In genomic region chrX:107676559-107677378, GRCh38 we compare ENCODE assay signal across 8 cellular contexts. TPM values are rescaled to one million over a fixed set of nuclear protein-coding genes. Genes with fewer than 3 reads are reported as not detected.
DNase-seq lines count a peak whose midpoint lies in the region; ATAC-seq and TF ChIP-seq lines count a peak whose summit lies in the region.

No MANE protein-coding gene starts in this region.

- H3K4me3 ChIP-seq in AG09309 (ENCODE audit: control insufficient read depth, low read depth, low read length) = peak overlapping the region; percentile 52
- peak overlapping the region; percentile 5 for H3K4me3 ChIP-seq in mesodermal cell (ENCODE audit: extremely low read depth, insufficient read depth, low read length, poor library complexity, severe bottlenecking)

- peak; percentile 58 for DNase-seq in AG09309 (ENCODE audit: low read depth)
- DNase-seq in NCI-H510A (lab: John Stamatoyannopoulos, UW) = peak; percentile 45
- peak; percentile 60 to 65 for DNase-seq in activated CD4-positive, alpha-beta T cell treated with anti-CD3 and anti-CD28 coated beads, Interleukin-2, amount 50 U/mL, for 48 hours
- peak; percentile 60 for DNase-seq in ecto neural progenitor cell (ENCODE audit: low spot score)
- peak; percentile 65 for DNase-seq in stimulated activated naive CD8-positive, alpha-beta T cell treated with anti-CD3 and anti-CD28 coated beads, Interleukin-15, Interleukin-2, amounts not matched to agents 100 U/mL and 50 U/mL, for 24 hours

- ATAC-seq in GM21447 (IDR thresholded peaks at IDR 0.05; ENCODE audit: unreplicated experiment) = peak; percentile 15
- ATAC-seq in stimulated activated naive CD8-positive, alpha-beta T cell treated with anti-CD3 and anti-CD28 coated beads, Interleukin-15, Interleukin-2, amounts not matched to agents 100 U/mL and 50 U/mL, for 24 hours = peak; percentile 20
- no peak for ATAC-seq in HG02571 (IDR thresholded peaks at IDR 0.05; ENCODE audit: unreplicated experiment)

- no peak for TF ChIP-seq CTCF in AG09309 (IDR thresholded peaks at IDR 0.05; ENCODE audit: control insufficient read depth, insufficient read depth, low read depth, low read length, missing control alignments)

- no peaks in the 10 kb centered on the region for H3K36me3 ChIP-seq in mesodermal cell (ENCODE audit: control insufficient read depth, insufficient read depth, low read length)

- peaks cover 7% of the 10 kb centered on the region for H3K4me1 ChIP-seq in mesodermal cell (ENCODE audit: control insufficient read depth, insufficient read depth, low read length, poor library complexity, severe bottlenecking)

- 53 to 65% methylated on average over 2 to 5 of the region's 30 CpGs for WGBS in mesodermal cell (ENCODE audit: insufficient coverage in 2 of 2), 2 experiments

- H3K27ac ChIP-seq in mesodermal cell (ENCODE audit: low read depth, low read length, severe bottlenecking) = no peak overlapping the region

- no peaks in the 10 kb centered on the region for H3K9me3 ChIP-seq in mesodermal cell (ENCODE audit: control insufficient read depth, low read length)

RNA-seq across cellular contexts. Expression of gene PRPS1, which starts 48.5 kb away (rescaled TPM):
- polyA plus RNA-seq in mesodermal cell (2013, experiment 1 of 2) = 40.7 TPM
- polyA plus RNA-seq in mesodermal cell (2013, experiment 2 of 2) = 41.5 TPM
